In genomic region chr2:32572737-32573136, GRCh38 we compare ENCODE assay signal across 16 cellular contexts. TPM values are rescaled to one million over a fixed set of nuclear protein-coding genes. Genes with fewer than 3 reads are reported as not detected.
DNase-seq lines count a peak whose midpoint lies in the region; ATAC-seq and TF ChIP-seq lines count a peak whose summit lies in the region.
"Had no signal": no experiment of that assay in that cellular context is flagged by ENCODE, and none has a peak within 500 bp of the region (broad histone marks: within the 10 kb centered on the region; RNA-seq: fewer than 3 reads in every experiment).

No MANE protein-coding gene starts in this region.

- peaks cover 49% of the 10 kb centered on the region for H3K36me3 Mint-ChIP-seq in activated CD4-positive, alpha-beta T cell treated with anti-CD3 and anti-CD28 coated beads, Interleukin-2, amount 10 ng/mL, durations not matched to agents 24 days and 14 days (ENCODE audit: low read depth)
- peaks cover 43% of the 10 kb centered on the region for H3K36me3 Mint-ChIP-seq in activated CD8-positive, alpha-beta T cell treated with anti-CD3 and anti-CD28 coated beads for 36 hours (ENCODE audit: low read depth)
- no peaks in the 10 kb centered on the region for H3K36me3 Mint-ChIP-seq in natural killer cell treated with Interleukin-12 subunit alpha and Interleukin-12 subunit beta and Interleukin-15 and Interleukin-18, amount 100 ng/mL, for 72 hours
- peaks cover 44% of the 10 kb centered on the region for H3K36me3 Mint-ChIP-seq in Caco-2 (ENCODE audit: insufficient read depth, unreplicated experiment)

- H3K27me3 ChIP-seq in HL-60 (ENCODE audit: insufficient read depth, poor library complexity, severe bottlenecking): no peaks in the 10 kb centered on the region
- H3K27me3 ChIP-seq in Caco-2 (replicated peaks; ENCODE audit: control insufficient read depth, insufficient read depth, low read length): no peaks in the 10 kb centered on the region
- H3K27me3 ChIP-seq: thyroid gland had no signal

- peak overlapping the region; percentile 58 for H3K27ac ChIP-seq in HL-60 (replicated peaks)
- H3K27ac ChIP-seq: lower lobe of right lung, psoas muscle, thyroid gland had no signal

- H3K4me3 ChIP-seq in HL-60 (replicated peaks; ENCODE audit: insufficient read depth, low read length) (no peak overlapping the region), Caco-2 (ENCODE audit: low read depth, low read length) (no peak overlapping the region)
- H3K4me3 ChIP-seq: lower lobe of right lung, psoas muscle, smooth muscle cell, thyroid gland had no signal

- ATAC-seq in activated CD8-positive, alpha-beta T cell treated with anti-CD3 and anti-CD28 coated beads for 36 hours: peak; percentile 79
- ATAC-seq in natural killer cell treated with Interleukin-12 subunit alpha and Interleukin-12 subunit beta and Interleukin-15 and Interleukin-18, amount 100 ng/mL, for 72 hours: peak; percentile 65 to 83
- ATAC-seq in GM19035 (IDR thresholded peaks at IDR 0.05; ENCODE audit: unreplicated experiment): no peak
- ATAC-seq: lower lobe of right lung, psoas muscle had no signal

- CTCF ChIA-PET in activated CD8-positive, alpha-beta T cell treated with anti-CD3 and anti-CD28 coated beads for 36 hours (lab: Charles Lee): interaction anchor here (1.5 kb wide), 1 partner anchor 14 kb away, joined by 4 read pairs; no protein-coding TSS in a partner anchor
- CTCF ChIA-PET in Caco-2 (lab: Charles Lee): no interaction called here

- POLR2A ChIA-PET in activated CD8-positive, alpha-beta T cell treated with anti-CD3 and anti-CD28 coated beads for 36 hours (lab: Charles Lee): no interaction called here
- POLR2A ChIA-PET in Caco-2 (lab: Charles Lee): no interaction called here

- H3K4me3 Mint-ChIP-seq in activated CD4-positive, alpha-beta T cell treated with anti-CD3 and anti-CD28 coated beads, Interleukin-2, amount 10 ng/mL, durations not matched to agents 24 days and 14 days: no peak overlapping the region
- H3K4me3 Mint-ChIP-seq in activated CD8-positive, alpha-beta T cell treated with anti-CD3 and anti-CD28 coated beads for 36 hours: no peak overlapping the region
- H3K4me3 Mint-ChIP-seq in natural killer cell treated with Interleukin-12 subunit alpha and Interleukin-12 subunit beta and Interleukin-15 and Interleukin-18, amount 100 ng/mL, for 72 hours: peak overlapping the region; percentile 11
- no peak overlapping the region for H3K4me3 Mint-ChIP-seq in Caco-2 (ENCODE audit: unreplicated experiment)
- H3K4me3 Mint-ChIP-seq: H9 had no signal

- intact Hi-C loops in activated CD4-positive, alpha-beta T cell treated with anti-CD3 and anti-CD28 coated beads, Interleukin-2, amount 10 ng/mL, durations not matched to agents 24 days and 14 days (cut with micrococcal nuclease): no loop called here
- intact Hi-C loops in activated CD8-positive, alpha-beta T cell treated with anti-CD3 and anti-CD28 coated beads for 36 hours (cut with micrococcal nuclease): no loop called here
- intact Hi-C loops in Caco-2 (cut with micrococcal nuclease; ENCODE audit: unreplicated experiment): no loop called here

- H3K27me3 Mint-ChIP-seq in activated CD4-positive, alpha-beta T cell treated with anti-CD3 and anti-CD28 coated beads, Interleukin-2, amount 10 ng/mL, durations not matched to agents 24 days and 14 days: no peaks in the 10 kb centered on the region
- H3K27me3 Mint-ChIP-seq in activated CD8-positive, alpha-beta T cell treated with anti-CD3 and anti-CD28 coated beads for 36 hours: no peaks in the 10 kb centered on the region
- no peaks in the 10 kb centered on the region for H3K27me3 Mint-ChIP-seq in natural killer cell treated with Interleukin-12 subunit alpha and Interleukin-12 subunit beta and Interleukin-15 and Interleukin-18, amount 100 ng/mL, for 72 hours
- no peaks in the 10 kb centered on the region for H3K27me3 Mint-ChIP-seq in Caco-2 (ENCODE audit: insufficient read depth, unreplicated experiment)
- H3K27me3 Mint-ChIP-seq: naive B cell had no signal

- H3K9me3 Mint-ChIP-seq in activated CD4-positive, alpha-beta T cell treated with anti-CD3 and anti-CD28 coated beads, Interleukin-2, amount 10 ng/mL, durations not matched to agents 24 days and 14 days: peaks cover 3% of the 10 kb centered on the region
- H3K9me3 Mint-ChIP-seq in activated CD8-positive, alpha-beta T cell treated with anti-CD3 and anti-CD28 coated beads for 36 hours: no peaks in the 10 kb centered on the region
- H3K9me3 Mint-ChIP-seq in natural killer cell treated with Interleukin-12 subunit alpha and Interleukin-12 subunit beta and Interleukin-15 and Interleukin-18, amount 100 ng/mL, for 72 hours: no peaks in the 10 kb centered on the region
- H3K9me3 Mint-ChIP-seq in Caco-2 (ENCODE audit: unreplicated experiment): no peaks in the 10 kb centered on the region
- H3K9me3 Mint-ChIP-seq: H9, naive B cell had no signal

- H3K27ac Mint-ChIP-seq in activated CD4-positive, alpha-beta T cell treated with anti-CD3 and anti-CD28 coated beads, Interleukin-2, amount 10 ng/mL, durations not matched to agents 24 days and 14 days: peak overlapping the region; percentile 7
- H3K27ac Mint-ChIP-seq in activated CD8-positive, alpha-beta T cell treated with anti-CD3 and anti-CD28 coated beads for 36 hours: peak overlapping the region; percentile 72
- peak overlapping the region; percentile 19 to 80 for H3K27ac Mint-ChIP-seq in natural killer cell treated with Interleukin-12 subunit alpha and Interleukin-12 subunit beta and Interleukin-15 and Interleukin-18, amount 100 ng/mL, for 72 hours
- H3K27ac Mint-ChIP-seq in Caco-2 (ENCODE audit: unreplicated experiment): no peak overlapping the region
- H3K27ac Mint-ChIP-seq: H9 had no signal

- BruUV-seq in Caco-2 (replicated peaks; lab: Mats Ljungman, UMichigan): no TSS peak

- peaks cover 23% of the 10 kb centered on the region for H3K4me1 Mint-ChIP-seq in activated CD4-positive, alpha-beta T cell treated with anti-CD3 and anti-CD28 coated beads, Interleukin-2, amount 10 ng/mL, durations not matched to agents 24 days and 14 days
- H3K4me1 Mint-ChIP-seq in activated CD8-positive, alpha-beta T cell treated with anti-CD3 and anti-CD28 coated beads for 36 hours (ENCODE audit: low read depth): peaks cover 23% of the 10 kb centered on the region
- H3K4me1 Mint-ChIP-seq in natural killer cell treated with Interleukin-12 subunit alpha and Interleukin-12 subunit beta and Interleukin-15 and Interleukin-18, amount 100 ng/mL, for 72 hours (ENCODE audit: low read depth in 2 of 2): peaks cover 23 to 30% of the 10 kb centered on the region in 2 donors
- H3K4me1 Mint-ChIP-seq in Caco-2 (ENCODE audit: low read depth, unreplicated experiment): peaks cover 19% of the 10 kb centered on the region
- H3K4me1 Mint-ChIP-seq: H9 had no signal

- TF ChIP-seq CTCF in HL-60 (IDR thresholded peaks at IDR 0.05; ENCODE audit: insufficient read depth, low read length): no peak
- no peak for TF ChIP-seq CTCF in activated CD8-positive, alpha-beta T cell treated with anti-CD3 and anti-CD28 coated beads for 36 hours (IDR thresholded peaks at IDR 0.05)
- no peak for TF ChIP-seq CTCF in Caco-2 (IDR thresholded peaks at IDR 0.05; ENCODE audit: insufficient read depth in 1 of 2, low read depth in 1 of 2, low read length in 1 of 2, severe bottlenecking in 1 of 2, unreplicated experiment in 1 of 2)

- no peaks in the 10 kb centered on the region for H3K9me3 ChIP-seq in Caco-2
- H3K9me3 ChIP-seq: lower lobe of right lung, psoas muscle, thyroid gland had no signal

- H3K4me1 ChIP-seq in Caco-2: no peaks in the 10 kb centered on the region
- H3K4me1 ChIP-seq: lower lobe of right lung, psoas muscle, thyroid gland had no signal

- DNase-seq in activated CD4-positive, alpha-beta T cell treated with anti-CD3 and anti-CD28 coated beads, Interleukin-2, amount 10 ng/mL, durations not matched to agents 24 days and 14 days: peak; percentile 64
- DNase-seq in activated CD4-positive, alpha-beta T cell treated with anti-CD3 and anti-CD28 coated beads, Interleukin-2, amount 50 U/mL, for 4 hours: no peak
- DNase-seq in HL-60 (ENCODE audit: low read depth in 1 of 2, low spot score in 1 of 2): peak in 1 of 2 experiments; percentile 18
- DNase-seq in activated CD8-positive, alpha-beta T cell treated with anti-CD3 and anti-CD28 coated beads for 36 hours: no peak
- no peak for DNase-seq in natural killer cell treated with Interleukin-12 subunit alpha and Interleukin-12 subunit beta and Interleukin-15 and Interleukin-18, amount 100 ng/mL, for 72 hours (ENCODE audit: low spot score)
- no peak for DNase-seq in Caco-2
- DNase-seq in NOMO-1 treated with dmso at 0.1 percent for 144 hours (lab: John Stamatoyannopoulos, UW; ENCODE audit: unreplicated experiment): no peak
- DNase-seq: C1 segment of cervical spinal cord, glutamatergic neuron, H9, lower lobe of right lung, naive B cell, psoas muscle, thyroid gland had no signal

- H3K36me3 ChIP-seq in Caco-2 (ENCODE audit: control insufficient read depth, insufficient read depth, low read length): no peaks in the 10 kb centered on the region

RNA-seq across cellular contexts. Expression of gene TTC27, which starts 55.1 kb away (rescaled TPM):
- 40.8 and 46.8 TPM in 2 replicates for total RNA-seq in activated CD4-positive, alpha-beta T cell treated with anti-CD3 and anti-CD28 coated beads, Interleukin-2, amount 10 ng/mL, durations not matched to agents 24 days and 14 days
- total RNA-seq in activated CD8-positive, alpha-beta T cell treated with anti-CD3 and anti-CD28 coated beads for 36 hours: 10 to 100 TPM; 30.1 to 33.8 TPM
- 10 to 100 TPM; 21.3 to 43.2 TPM for total RNA-seq in natural killer cell treated with Interleukin-12 subunit alpha and Interleukin-12 subunit beta and Interleukin-15 and Interleukin-18, amount 100 ng/mL, for 72 hours
- total RNA-seq in Caco-2 (2022): 18.9 and 20.6 TPM in 2 replicates
